In genomic region chr4:42625366-42625765, GRCh38 we compare ENCODE assay signal across 14 cellular contexts.
"Had no signal": no experiment of that assay in that cellular context is flagged by ENCODE, and none has a peak within 500 bp of the region (broad histone marks: within the 10 kb centered on the region; RNA-seq: fewer than 3 reads in every experiment).

No MANE protein-coding gene starts in this region.

- ATAC-seq: activated CD8-positive, alpha-beta memory T cell treated with anti-CD3 and anti-CD28 coated beads, Interleukin-2, amount 10 ng/mL, durations not matched to agents 7 days and 5 days; body of pancreas; effector memory CD8-positive, alpha-beta T cell; psoas muscle; right cardiac atrium had no signal

- H3K27ac ChIP-seq: body of pancreas, psoas muscle, thoracic aorta had no signal

- H3K36me3 ChIP-seq: thoracic aorta had no signal

- H3K27me3 Mint-ChIP-seq: activated CD4-positive, alpha-beta memory T cell treated with anti-CD3 and anti-CD28 coated beads, Interleukin-2, amount 10 ng/mL, durations not matched to agents 7 days and 5 days; activated CD8-positive, alpha-beta memory T cell treated with anti-CD3 and anti-CD28 coated beads, Interleukin-2, amount 10 ng/mL, durations not matched to agents 7 days and 5 days; effector memory CD8-positive, alpha-beta T cell had no signal

- DNase-seq: activated CD4-positive, alpha-beta memory T cell treated with anti-CD3 and anti-CD28 coated beads, Interleukin-2, amount 10 ng/mL, durations not matched to agents 7 days and 5 days; activated CD4-positive, alpha-beta T cell treated with anti-CD3 and anti-CD28 coated beads for 48 hours; activated CD8-positive, alpha-beta memory T cell treated with anti-CD3 and anti-CD28 coated beads, Interleukin-2, amount 10 ng/mL, durations not matched to agents 7 days and 5 days; body of pancreas; dermis blood vessel endothelial cell; effector memory CD8-positive, alpha-beta T cell; hypothalamus; islet precursor cell; midbrain; psoas muscle; right cardiac atrium had no signal

- H3K27ac Mint-ChIP-seq: activated CD4-positive, alpha-beta memory T cell treated with anti-CD3 and anti-CD28 coated beads, Interleukin-2, amount 10 ng/mL, durations not matched to agents 7 days and 5 days; activated CD8-positive, alpha-beta memory T cell treated with anti-CD3 and anti-CD28 coated beads, Interleukin-2, amount 10 ng/mL, durations not matched to agents 7 days and 5 days; T-helper 2 cell treated with Interferon-gamma antibody and Interleukin-4, amounts not matched to agents 5 μg/mL and 100 μg/mL, for 36 hours had no signal

- H3K9me3 Mint-ChIP-seq: activated CD4-positive, alpha-beta memory T cell treated with anti-CD3 and anti-CD28 coated beads, Interleukin-2, amount 10 ng/mL, durations not matched to agents 7 days and 5 days; effector memory CD8-positive, alpha-beta T cell had no signal

- FAIRE-seq: TTC549 had no signal

- H3K4me3 Mint-ChIP-seq: activated CD4-positive, alpha-beta memory T cell treated with anti-CD3 and anti-CD28 coated beads, Interleukin-2, amount 10 ng/mL, durations not matched to agents 7 days and 5 days; activated CD8-positive, alpha-beta memory T cell treated with anti-CD3 and anti-CD28 coated beads, Interleukin-2, amount 10 ng/mL, durations not matched to agents 7 days and 5 days; effector memory CD8-positive, alpha-beta T cell; T-helper 2 cell treated with Interferon-gamma antibody and Interleukin-4, amounts not matched to agents 5 μg/mL and 100 μg/mL, for 36 hours had no signal

- H3K4me3 ChIP-seq: body of pancreas, psoas muscle, thoracic aorta had no signal

- H3K27me3 ChIP-seq: body of pancreas had no signal

- H3K9me3 ChIP-seq: body of pancreas, thoracic aorta had no signal
